8 cellular contexts compared by ENCODE assay signal in the genomic region with DNA sequence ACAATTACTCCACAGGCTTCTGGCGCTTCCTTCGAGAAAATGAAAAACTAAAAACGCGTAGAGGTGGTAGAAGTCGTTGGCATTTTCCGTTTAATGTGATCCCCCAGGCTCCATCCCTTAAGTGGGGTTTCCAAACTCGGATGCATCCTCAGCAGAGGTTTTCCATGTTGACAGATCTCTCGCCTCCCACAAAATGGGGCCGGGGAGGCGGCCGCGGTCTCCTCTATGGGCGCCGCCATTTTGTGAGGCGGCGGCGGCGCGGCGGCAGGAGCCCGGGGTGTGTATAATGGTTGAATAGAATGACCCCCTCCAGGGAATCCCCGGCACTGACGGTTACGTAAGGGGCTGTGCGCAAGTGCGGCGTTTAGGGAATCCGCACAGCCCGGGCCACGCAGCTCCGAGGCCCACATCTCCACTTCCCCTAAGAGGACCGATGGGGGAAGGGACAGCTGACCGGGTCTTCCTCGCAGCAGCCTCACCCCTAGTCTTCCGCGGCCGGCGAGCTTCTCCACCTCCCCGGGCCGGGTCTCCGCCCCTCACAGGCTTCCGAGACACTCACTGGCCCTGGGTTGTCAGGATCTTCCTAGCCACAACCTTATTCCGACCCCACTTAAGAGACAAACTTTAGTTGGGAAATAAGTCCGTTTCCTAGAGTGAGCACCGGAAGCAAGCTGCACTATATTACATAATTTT. TPM values are rescaled to one million over a fixed set of nuclear protein-coding genes. Genes with fewer than 3 reads are reported as not detected.
DNase-seq lines count a peak whose midpoint lies in the region; ATAC-seq, FAIRE-seq and TF ChIP-seq lines count a peak whose summit lies in the region.

No MANE protein-coding gene starts in this region.

- no peaks in the 10 kb centered on the region for H3K36me3 ChIP-seq in body of pancreas (replicated peaks in 1 of 2; ENCODE audit: insufficient read depth in 1 of 2, low read depth in 2 of 2)

- H3K27ac ChIP-seq in body of pancreas, result peak overlapping the region; percentile 97 to 100 (median 98)

- H3K4me1 ChIP-seq in body of pancreas, result peaks cover 40% of the 10 kb centered on the region

- ATAC-seq in HG03064 (IDR thresholded peaks at IDR 0.05; ENCODE audit: low read depth, unreplicated experiment), result peak; percentile 44
- peak; percentile 62 for ATAC-seq in body of pancreas
- ATAC-seq in sciatic nerve, result peak; percentile 93

- peak; percentile 78 for FAIRE-seq in TTC549 (lab: Jason Lieb, UNC)

- TF ChIP-seq POLR2A in GM18526 (IDR thresholded peaks at IDR 0.05; ENCODE audit: extremely low read depth, insufficient read length) (peak; percentile 69), body of pancreas (IDR thresholded peaks at IDR 0.05) (peak; percentile 57 to 88 (median 87))

- DNase-seq in A172 (ENCODE audit: low spot score), result peak; percentile 92
- peak; percentile 94 for DNase-seq in NCI-H2107 (lab: John Stamatoyannopoulos, UW)
- DNase-seq in body of pancreas, result peak; percentile 89 to 96 (median 92)
- peak; percentile 90 for DNase-seq in iPS DF 4.7 (ENCODE audit: extremely low read depth, low spot score)
- peak; percentile 95 for DNase-seq in sciatic nerve (ENCODE audit: low spot score)

- intact Hi-C loops in body of pancreas (cut with DNase I), result no loop called here
- intact Hi-C loops in sciatic nerve (cut with DNase I), result no loop called here

- no peaks in the 10 kb centered on the region for H3K9me3 ChIP-seq in body of pancreas

- peak overlapping the region; percentile 34 to 72 for H3K4me3 ChIP-seq in body of pancreas

- WGBS in body of pancreas, 2 donors, result 0% methylated on average over 35 to 45 of the region's 45 CpGs

- peak in 1 of 7 experiments; percentile 9 for TF ChIP-seq CTCF in body of pancreas (IDR thresholded peaks at IDR 0.05)

- no peaks in the 10 kb centered on the region for H3K27me3 ChIP-seq in body of pancreas

RNA-seq across cellular contexts. Expression of a gene that starts 2.1 kb away (rescaled TPM):
- total RNA-seq in A172 (2014; rRNA removed; shearing (Covaris generic)), result 9.9 and 11.5 TPM in 2 replicates
- total RNA-seq in body of pancreas (10 to 100 TPM; 19.1 to 26.2 TPM), sciatic nerve (42.8 TPM)

Comparison
In these comparisons a context has a peak if more than half of its experiments do, and no peak if none do; other contexts are left out.
1. Peak in every context shown above with its lines: DNase-seq, ATAC-seq, H3K4me3 ChIP-seq and H3K27ac ChIP-seq.